1 cellular context compared by ENCODE assay signal in genomic region chr19:56976995-56977906, GRCh38.
TF ChIP-seq lines count a peak whose summit lies in the region.

No MANE protein-coding gene starts in this region.

TF ChIP-seq in HepG2, 621 proteins besides CTCF, POLR2A, EP300 and RAD21 (continued from another document and continues in another):
- TF ChIP-seq, protein P1, sequence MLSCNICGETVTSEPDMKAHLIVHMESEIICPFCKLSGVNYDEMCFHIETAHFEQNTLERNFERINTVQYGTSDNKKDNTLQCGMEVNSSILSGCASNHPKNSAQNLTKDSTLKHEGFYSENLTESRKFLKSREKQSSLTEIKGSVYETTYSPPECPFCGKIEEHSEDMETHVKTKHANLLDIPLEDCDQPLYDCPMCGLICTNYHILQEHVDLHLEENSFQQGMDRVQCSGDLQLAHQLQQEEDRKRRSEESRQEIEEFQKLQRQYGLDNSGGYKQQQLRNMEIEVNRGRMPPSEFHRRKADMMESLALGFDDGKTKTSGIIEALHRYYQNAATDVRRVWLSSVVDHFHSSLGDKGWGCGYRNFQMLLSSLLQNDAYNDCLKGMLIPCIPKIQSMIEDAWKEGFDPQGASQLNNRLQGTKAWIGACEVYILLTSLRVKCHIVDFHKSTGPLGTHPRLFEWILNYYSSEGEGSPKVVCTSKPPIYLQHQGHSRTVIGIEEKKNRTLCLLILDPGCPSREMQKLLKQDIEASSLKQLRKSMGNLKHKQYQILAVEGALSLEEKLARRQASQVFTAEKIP (CRISPR knock-in tag; IDR thresholded peaks at IDR 0.05; ENCODE audit: borderline replicate concordance), result no peak
- TF ChIP-seq BORCS8-MEF2B (CRISPR knock-in tag; IDR thresholded peaks at IDR 0.05), result no peak
- TF ChIP-seq ZSCAN12 (CRISPR knock-in tag; IDR thresholded peaks at IDR 0.05), result no peak
- TF ChIP-seq ZBTB42 (CRISPR knock-in tag; IDR thresholded peaks at IDR 0.05), result no peak
- TF ChIP-seq ZNF263 (CRISPR knock-in tag; IDR thresholded peaks at IDR 0.05), result no peak
- no peak for TF ChIP-seq ZSCAN9 (CRISPR knock-in tag; IDR thresholded peaks at IDR 0.05; ENCODE audit: borderline replicate concordance)
- TF ChIP-seq ZNF564 (CRISPR knock-in tag; IDR thresholded peaks at IDR 0.05), result no peak
- no peak for TF ChIP-seq ZNF136 (CRISPR knock-in tag; IDR thresholded peaks at IDR 0.05; ENCODE audit: low read depth)
- no peak for TF ChIP-seq ATF6 (CRISPR knock-in tag; conservative IDR thresholded peaks at IDR 0.05)
- TF ChIP-seq ZNF776 (CRISPR knock-in tag; IDR thresholded peaks at IDR 0.05), result no peak
- no peak for TF ChIP-seq ZNF432 (CRISPR knock-in tag; IDR thresholded peaks at IDR 0.05; ENCODE audit: borderline replicate concordance)
- TF ChIP-seq, protein P2, sequence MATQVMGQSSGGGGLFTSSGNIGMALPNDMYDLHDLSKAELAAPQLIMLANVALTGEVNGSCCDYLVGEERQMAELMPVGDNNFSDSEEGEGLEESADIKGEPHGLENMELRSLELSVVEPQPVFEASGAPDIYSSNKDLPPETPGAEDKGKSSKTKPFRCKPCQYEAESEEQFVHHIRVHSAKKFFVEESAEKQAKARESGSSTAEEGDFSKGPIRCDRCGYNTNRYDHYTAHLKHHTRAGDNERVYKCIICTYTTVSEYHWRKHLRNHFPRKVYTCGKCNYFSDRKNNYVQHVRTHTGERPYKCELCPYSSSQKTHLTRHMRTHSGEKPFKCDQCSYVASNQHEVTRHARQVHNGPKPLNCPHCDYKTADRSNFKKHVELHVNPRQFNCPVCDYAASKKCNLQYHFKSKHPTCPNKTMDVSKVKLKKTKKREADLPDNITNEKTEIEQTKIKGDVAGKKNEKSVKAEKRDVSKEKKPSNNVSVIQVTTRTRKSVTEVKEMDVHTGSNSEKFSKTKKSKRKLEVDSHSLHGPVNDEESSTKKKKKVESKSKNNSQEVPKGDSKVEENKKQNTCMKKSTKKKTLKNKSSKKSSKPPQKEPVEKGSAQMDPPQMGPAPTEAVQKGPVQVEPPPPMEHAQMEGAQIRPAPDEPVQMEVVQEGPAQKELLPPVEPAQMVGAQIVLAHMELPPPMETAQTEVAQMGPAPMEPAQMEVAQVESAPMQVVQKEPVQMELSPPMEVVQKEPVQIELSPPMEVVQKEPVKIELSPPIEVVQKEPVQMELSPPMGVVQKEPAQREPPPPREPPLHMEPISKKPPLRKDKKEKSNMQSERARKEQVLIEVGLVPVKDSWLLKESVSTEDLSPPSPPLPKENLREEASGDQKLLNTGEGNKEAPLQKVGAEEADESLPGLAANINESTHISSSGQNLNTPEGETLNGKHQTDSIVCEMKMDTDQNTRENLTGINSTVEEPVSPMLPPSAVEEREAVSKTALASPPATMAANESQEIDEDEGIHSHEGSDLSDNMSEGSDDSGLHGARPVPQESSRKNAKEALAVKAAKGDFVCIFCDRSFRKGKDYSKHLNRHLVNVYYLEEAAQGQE (IDR thresholded peaks at IDR 0.05; ENCODE audit: borderline replicate concordance in 1 of 2, low read depth in 1 of 2, low read length in 2 of 2), result no peak
- no peak for TF ChIP-seq RNF219 (CRISPR knock-in tag; IDR thresholded peaks at IDR 0.05)
- TF ChIP-seq, protein P3, sequence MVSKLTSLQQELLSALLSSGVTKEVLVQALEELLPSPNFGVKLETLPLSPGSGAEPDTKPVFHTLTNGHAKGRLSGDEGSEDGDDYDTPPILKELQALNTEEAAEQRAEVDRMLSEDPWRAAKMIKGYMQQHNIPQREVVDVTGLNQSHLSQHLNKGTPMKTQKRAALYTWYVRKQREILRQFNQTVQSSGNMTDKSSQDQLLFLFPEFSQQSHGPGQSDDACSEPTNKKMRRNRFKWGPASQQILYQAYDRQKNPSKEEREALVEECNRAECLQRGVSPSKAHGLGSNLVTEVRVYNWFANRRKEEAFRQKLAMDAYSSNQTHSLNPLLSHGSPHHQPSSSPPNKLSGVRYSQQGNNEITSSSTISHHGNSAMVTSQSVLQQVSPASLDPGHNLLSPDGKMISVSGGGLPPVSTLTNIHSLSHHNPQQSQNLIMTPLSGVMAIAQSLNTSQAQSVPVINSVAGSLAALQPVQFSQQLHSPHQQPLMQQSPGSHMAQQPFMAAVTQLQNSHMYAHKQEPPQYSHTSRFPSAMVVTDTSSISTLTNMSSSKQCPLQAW (CRISPR knock-in tag; IDR thresholded peaks at IDR 0.05), result no peak; the same call in 1 of the 2 replicates
- TF ChIP-seq FOXK2 (IDR thresholded peaks at IDR 0.05), result no peak
- TF ChIP-seq, protein P4, sequence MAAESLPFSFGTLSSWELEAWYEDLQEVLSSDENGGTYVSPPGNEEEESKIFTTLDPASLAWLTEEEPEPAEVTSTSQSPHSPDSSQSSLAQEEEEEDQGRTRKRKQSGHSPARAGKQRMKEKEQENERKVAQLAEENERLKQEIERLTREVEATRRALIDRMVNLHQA (CRISPR knock-in tag; IDR thresholded peaks at IDR 0.05), result no peak
- TF ChIP-seq MAF1 (CRISPR knock-in tag; IDR thresholded peaks at IDR 0.05; ENCODE audit: borderline replicate concordance), result no peak
- no peak for TF ChIP-seq NFRKB (IDR thresholded peaks at IDR 0.05)
- no peak for TF ChIP-seq AKAP8 (CRISPR knock-in tag; IDR thresholded peaks at IDR 0.05)
- TF ChIP-seq JDP2 (CRISPR knock-in tag; IDR thresholded peaks at IDR 0.05; ENCODE audit: borderline replicate concordance), result no peak
- peak; percentile 97 for TF ChIP-seq MED1 (CRISPR knock-in tag; IDR thresholded peaks at IDR 0.05)
- TF ChIP-seq ZNF616 (CRISPR knock-in tag; IDR thresholded peaks at IDR 0.05; ENCODE audit: low read depth), result no peak
- no peak for TF ChIP-seq ZNF430 (CRISPR knock-in tag; IDR thresholded peaks at IDR 0.05)
- no peak for TF ChIP-seq PAX8 (CRISPR knock-in tag; IDR thresholded peaks at IDR 0.05; ENCODE audit: borderline replicate concordance)
- TF ChIP-seq ZKSCAN1 (IDR thresholded peaks at IDR 0.05; ENCODE audit: low read length), result no peak
- TF ChIP-seq SSRP1 (CRISPR knock-in tag; IDR thresholded peaks at IDR 0.05), result 0 out of 2 replicates have a peak, but pooled peaks have one; percentile 51
- TF ChIP-seq SRSF4 (IDR thresholded peaks at IDR 0.05; ENCODE audit: low read depth, low read length, poor library complexity, severe bottlenecking), result no peak
- peak; percentile 69 for TF ChIP-seq NR2F6 (IDR thresholded peaks at IDR 0.05)
- TF ChIP-seq NR2F6 (CRISPR knock-in tag; IDR thresholded peaks at IDR 0.05), result peak; percentile 74; the same call in 1 of the 2 replicates
- TF ChIP-seq FOXC1 (CRISPR knock-in tag; IDR thresholded peaks at IDR 0.05; ENCODE audit: borderline replicate concordance), result no peak
- no peak for TF ChIP-seq SMARCC2 (IDR thresholded peaks at IDR 0.05)
- no peak for TF ChIP-seq ZNF18 (CRISPR knock-in tag; IDR thresholded peaks at IDR 0.05; ENCODE audit: insufficient replicate concordance)
- TF ChIP-seq, protein P5, sequence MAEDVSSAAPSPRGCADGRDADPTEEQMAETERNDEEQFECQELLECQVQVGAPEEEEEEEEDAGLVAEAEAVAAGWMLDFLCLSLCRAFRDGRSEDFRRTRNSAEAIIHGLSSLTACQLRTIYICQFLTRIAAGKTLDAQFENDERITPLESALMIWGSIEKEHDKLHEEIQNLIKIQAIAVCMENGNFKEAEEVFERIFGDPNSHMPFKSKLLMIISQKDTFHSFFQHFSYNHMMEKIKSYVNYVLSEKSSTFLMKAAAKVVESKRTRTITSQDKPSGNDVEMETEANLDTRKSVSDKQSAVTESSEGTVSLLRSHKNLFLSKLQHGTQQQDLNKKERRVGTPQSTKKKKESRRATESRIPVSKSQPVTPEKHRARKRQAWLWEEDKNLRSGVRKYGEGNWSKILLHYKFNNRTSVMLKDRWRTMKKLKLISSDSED (CRISPR knock-in tag; IDR thresholded peaks at IDR 0.05), result no peak
- no peak for TF ChIP-seq PCBP2 (optimal IDR thresholded peaks at IDR 0.05; ENCODE audit: low read depth, low read length, poor library complexity, severe bottlenecking)
- no peak; the same call in 1 of the 2 replicates for TF ChIP-seq BRD4 (CRISPR knock-in tag; IDR thresholded peaks at IDR 0.05)
- TF ChIP-seq FOXA1 (IDR thresholded peaks at IDR 0.05), result no peak
- peak; percentile 26; the same call in 1 of the 2 replicates for TF ChIP-seq FOXA1 (CRISPR knock-in tag; IDR thresholded peaks at IDR 0.05)
- 0 out of 2 replicates have a peak, but pooled peaks have one; percentile 10 for TF ChIP-seq SMAD1 (CRISPR knock-in tag; IDR thresholded peaks at IDR 0.05; ENCODE audit: borderline replicate concordance, low read depth)
- TF ChIP-seq, protein P6, sequence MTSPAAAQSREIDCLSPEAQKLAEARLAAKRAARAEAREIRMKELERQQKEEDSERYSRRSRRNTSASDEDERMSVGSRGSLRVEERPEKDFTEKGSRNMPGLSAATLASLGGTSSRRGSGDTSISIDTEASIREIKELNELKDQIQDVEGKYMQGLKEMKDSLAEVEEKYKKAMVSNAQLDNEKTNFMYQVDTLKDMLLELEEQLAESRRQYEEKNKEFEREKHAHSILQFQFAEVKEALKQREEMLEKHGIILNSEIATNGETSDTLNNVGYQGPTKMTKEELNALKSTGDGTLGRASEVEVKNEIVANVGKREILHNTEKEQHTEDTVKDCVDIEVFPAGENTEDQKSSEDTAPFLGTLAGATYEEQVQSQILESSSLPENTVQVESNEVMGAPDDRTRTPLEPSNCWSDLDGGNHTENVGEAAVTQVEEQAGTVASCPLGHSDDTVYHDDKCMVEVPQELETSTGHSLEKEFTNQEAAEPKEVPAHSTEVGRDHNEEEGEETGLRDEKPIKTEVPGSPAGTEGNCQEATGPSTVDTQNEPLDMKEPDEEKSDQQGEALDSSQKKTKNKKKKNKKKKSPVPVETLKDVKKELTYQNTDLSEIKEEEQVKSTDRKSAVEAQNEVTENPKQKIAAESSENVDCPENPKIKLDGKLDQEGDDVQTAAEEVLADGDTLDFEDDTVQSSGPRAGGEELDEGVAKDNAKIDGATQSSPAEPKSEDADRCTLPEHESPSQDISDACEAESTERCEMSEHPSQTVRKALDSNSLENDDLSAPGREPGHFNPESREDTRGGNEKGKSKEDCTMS (CRISPR knock-in tag; conservative IDR thresholded peaks at IDR 0.05), result no peak
- 0 out of 2 replicates have a peak, but pooled peaks have one; percentile 27 for TF ChIP-seq GTF3A (CRISPR knock-in tag; conservative IDR thresholded peaks at IDR 0.05)
- no peak for TF ChIP-seq REL (CRISPR knock-in tag; conservative IDR thresholded peaks at IDR 0.05)
- no peak for TF ChIP-seq SNRNP70 (IDR thresholded peaks at IDR 0.05; ENCODE audit: low read depth, low read length)
- TF ChIP-seq HNRNPLL (IDR thresholded peaks at IDR 0.05; ENCODE audit: low read depth, low read length, poor library complexity, severe bottlenecking), result no peak
- TF ChIP-seq ZNF75D (CRISPR knock-in tag; IDR thresholded peaks at IDR 0.05; ENCODE audit: borderline replicate concordance), result no peak
